In the genomic region with DNA sequence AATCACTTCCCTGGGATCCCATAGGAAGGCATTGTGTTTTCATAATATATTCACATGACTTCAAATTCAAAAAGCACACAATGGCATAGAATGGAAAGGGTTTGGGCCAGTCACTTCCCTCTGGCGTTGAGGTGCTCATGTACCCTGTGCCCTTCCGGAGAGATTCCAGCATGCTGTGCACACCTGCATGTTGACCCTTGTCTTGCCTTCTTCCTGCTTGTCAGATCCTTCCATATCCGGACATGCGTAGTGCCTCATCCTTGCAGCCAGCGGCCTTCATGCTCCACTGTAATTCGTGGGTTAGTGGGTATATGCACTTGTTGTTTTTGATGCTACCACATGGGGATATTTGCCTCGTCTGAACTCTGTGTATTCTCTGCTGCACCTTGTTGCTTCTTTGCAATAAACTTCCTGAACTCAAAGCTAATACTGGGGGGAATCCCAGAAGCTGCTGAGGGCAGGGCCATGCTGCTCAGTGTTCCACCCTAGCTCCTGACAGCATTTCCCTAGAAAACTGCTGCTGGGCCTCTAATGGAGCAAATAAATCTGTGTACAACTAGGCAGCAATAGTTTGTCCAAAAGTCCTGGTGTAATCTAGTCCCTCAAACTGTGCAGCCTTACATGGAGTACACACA, we compare ENCODE assay signal across 21 cellular contexts. TPM values are rescaled to one million over a fixed set of nuclear protein-coding genes. Genes with fewer than 3 reads are reported as not detected.
DNase-seq lines count a peak whose midpoint lies in the region; ATAC-seq, FAIRE-seq and TF ChIP-seq lines count a peak whose summit lies in the region.
"Had no signal": no experiment of that assay in that cellular context is flagged by ENCODE, and none has a peak within 500 bp of the region (broad histone marks: within the 10 kb centered on the region; RNA-seq: fewer than 3 reads in every experiment).

No MANE protein-coding gene starts in this region.

- no peaks in the 10 kb centered on the region for H3K9me3 Mint-ChIP-seq in osteocyte (ENCODE audit: unreplicated experiment)
- H3K9me3 Mint-ChIP-seq: activated CD4-positive, alpha-beta T cell treated with anti-CD3 and anti-CD28 coated beads, Interleukin-2, amount 10 ng/mL, durations not matched to agents 7 days and 5 days; activated T-helper 2 cell treated with anti-CD3 and anti-CD28 coated beads, Interferon-gamma antibody, Interleukin-2, Interleukin-4, amounts not matched to agents 10 μg/mL and 5 μg/mL and 100 μg/mL, durations not matched to agents 14 hours and 24 hours and 36 hours had no signal

- no peaks in the 10 kb centered on the region for H3K79me2 ChIP-seq in trophoblast cell (ENCODE audit: control insufficient read depth, insufficient read depth, low read length, poor library complexity)

- no peak overlapping the region for H3K27ac Mint-ChIP-seq in osteocyte (ENCODE audit: unreplicated experiment)
- H3K27ac Mint-ChIP-seq: activated CD4-positive, alpha-beta T cell treated with anti-CD3 and anti-CD28 coated beads, Interleukin-2, amount 10 ng/mL, durations not matched to agents 7 days and 5 days; activated T-helper 2 cell treated with anti-CD3 and anti-CD28 coated beads, Interferon-gamma antibody, Interleukin-2, Interleukin-4, amounts not matched to agents 10 μg/mL and 5 μg/mL and 100 μg/mL, durations not matched to agents 14 hours and 24 hours and 36 hours; B cell had no signal

- TF ChIP-seq CTCF in dorsolateral prefrontal cortex (IDR thresholded peaks at IDR 0.05 in 54 of 56, conservative IDR thresholded peaks at IDR 0.05 in 2 of 56; ENCODE audit: low read depth in 1 of 56, partially characterized antibody in 56 of 56), result no peak
- no peak for TF ChIP-seq CTCF in osteocyte (IDR thresholded peaks at IDR 0.05)

- H3K9ac ChIP-seq in trophoblast cell (ENCODE audit: low read length), result no peak overlapping the region

- no peak overlapping the region for H4K8ac ChIP-seq in trophoblast cell (ENCODE audit: low read depth, low read length)

- H2AFZ ChIP-seq in trophoblast cell (ENCODE audit: insufficient read depth, low read length, poor library complexity), result no peak overlapping the region

- peaks cover 0 to 3% of the 10 kb centered on the region in 2 experiments for H3K4me1 ChIP-seq in trophoblast cell (ENCODE audit: control insufficient read depth in 1 of 2, insufficient read depth in 2 of 2, low read length in 2 of 2)

- H3K27me3 ChIP-seq in dorsolateral prefrontal cortex (no peaks in the 10 kb centered on the region), trophoblast cell (ENCODE audit: insufficient read depth, low read length) (no peaks in the 10 kb centered on the region)
- H3K27me3 ChIP-seq: brain microvascular endothelial cell, vagina had no signal

- no peak overlapping the region for H3K23ac ChIP-seq in trophoblast cell (ENCODE audit: low read length)

- H3K27me3 Mint-ChIP-seq in osteocyte (ENCODE audit: unreplicated experiment), result no peaks in the 10 kb centered on the region
- H3K27me3 Mint-ChIP-seq: activated CD4-positive, alpha-beta T cell treated with anti-CD3 and anti-CD28 coated beads, Interleukin-2, amount 10 ng/mL, durations not matched to agents 7 days and 5 days; B cell had no signal

- no peak overlapping the region for H3K4ac ChIP-seq in trophoblast cell (ENCODE audit: low read depth, low read length)

- no peak for ATAC-seq in GM19452 (IDR thresholded peaks at IDR 0.05; ENCODE audit: unreplicated experiment)

- no peak for FAIRE-seq in GM12891 (lab: Jason Lieb, UNC)
- FAIRE-seq: A549, colon, endometrium had no signal

- no peak overlapping the region for H3K4me3 Mint-ChIP-seq in osteocyte (ENCODE audit: unreplicated experiment)
- H3K4me3 Mint-ChIP-seq: activated CD4-positive, alpha-beta T cell treated with anti-CD3 and anti-CD28 coated beads, Interleukin-2, amount 10 ng/mL, durations not matched to agents 7 days and 5 days; B cell had no signal

- H3K27ac ChIP-seq in dorsolateral prefrontal cortex, result peak overlapping the region in 32 of 59 donors; percentile 2 to 70 (median 46)
- no peak overlapping the region for H3K27ac ChIP-seq in trophoblast cell (ENCODE audit: low read depth, low read length)
- H3K27ac ChIP-seq: brain microvascular endothelial cell had no signal

- peaks cover 73% of the 10 kb centered on the region for H3K36me3 Mint-ChIP-seq in osteocyte (ENCODE audit: unreplicated experiment)

- H3K9me3 ChIP-seq in trophoblast cell (ENCODE audit: insufficient read depth, low read depth, low read length), result no peaks in the 10 kb centered on the region
- H3K9me3 ChIP-seq: A549, vagina had no signal

- no peak overlapping the region for H2BK12ac ChIP-seq in trophoblast cell (ENCODE audit: low read length)

- H3K14ac ChIP-seq in trophoblast cell (ENCODE audit: low read length), result no peak overlapping the region

- no peak overlapping the region for H3K4me2 ChIP-seq in trophoblast cell (ENCODE audit: low read length)
- H3K4me2 ChIP-seq: A549, smooth muscle cell had no signal

- H3K79me1 ChIP-seq in trophoblast cell (ENCODE audit: low read length), result no peaks in the 10 kb centered on the region

- H2BK5ac ChIP-seq in trophoblast cell (ENCODE audit: low read depth, low read length, poor library complexity), result no peak overlapping the region

- H4K12ac ChIP-seq in trophoblast cell (ENCODE audit: low read depth, low read length), result no peak overlapping the region

- no peak overlapping the region for H4K91ac ChIP-seq in trophoblast cell (ENCODE audit: low read depth, low read length)

- intact Hi-C loops in dorsolateral prefrontal cortex (cut with DNase I), result no loop called here

- peak; percentile 52 for DNase-seq in activated effector memory CD4-positive, alpha-beta T cell treated with anti-CD3 and anti-CD28 coated beads, Interleukin-2, amount 50 U/mL, for 16 hours
- no peak for DNase-seq in activated effector memory CD4-positive, alpha-beta T cell treated with Interleukin-2 at 50 U/mL for 16 hours
- no peak for DNase-seq in GM12891 (ENCODE audit: insufficient read length, low spot score)
- DNase-seq in dorsolateral prefrontal cortex, result no peak
- DNase-seq in osteocyte (ENCODE audit: extremely low spot score, unreplicated experiment), result peak; percentile 46
- DNase-seq in trophoblast cell, result no peak
- no peak for DNase-seq in middle frontal gyrus (ENCODE audit: extremely low spot score, low spot score)
- DNase-seq: activated CD4-positive, alpha-beta T cell treated with anti-CD3 and anti-CD28 coated beads, Interleukin-2, amount 10 ng/mL, durations not matched to agents 7 days and 5 days; brain microvascular endothelial cell; NCI-H1048; NCI-H187; NCI-H2171 treated with DMSO at 0.1 percent for 48 hours; NCI-H524 treated with DMSO at 0.1 percent for 48 hours had no signal

- H3K4me3 ChIP-seq in dorsolateral prefrontal cortex, result no peak overlapping the region
- no peak overlapping the region for H3K4me3 ChIP-seq in trophoblast cell (ENCODE audit: low read depth, low read length)
- H3K4me3 ChIP-seq: A549, smooth muscle cell, vagina had no signal

- H3K36me3 ChIP-seq in trophoblast cell (ENCODE audit: control insufficient read depth in 1 of 2, insufficient read depth in 2 of 2, low read length in 2 of 2), result peaks cover 58 to 78% of the 10 kb centered on the region in 2 experiments

- H2BK120ac ChIP-seq in trophoblast cell (ENCODE audit: insufficient read depth, low read length, poor library complexity), result no peak overlapping the region

- H3K18ac ChIP-seq in trophoblast cell (ENCODE audit: low read length), result no peak overlapping the region

- no CpG with 5 or more reads among the region's 7 CpGs for WGBS in trophoblast cell (ENCODE audit: extremely low coverage, insufficient coverage, insufficient read length)

- 0 out of 2 replicates have a peak, but pooled peaks have one; percentile 19 for TF ChIP-seq POLR2A in GM12891 (IDR thresholded peaks at IDR 0.05; ENCODE audit: low read depth, low read length)

- H2AK5ac ChIP-seq in trophoblast cell (ENCODE audit: low read length), result no peak overlapping the region

- H3K4me1 Mint-ChIP-seq in osteocyte (ENCODE audit: unreplicated experiment), result no peaks in the 10 kb centered on the region

TF ChIP-seq in GM12891, 5 proteins besides CTCF, POLR2A, EP300 and RAD21:
- TF ChIP-seq TAF1 (IDR thresholded peaks at IDR 0.05; ENCODE audit: low read depth, low read length) (no peak), PAX5 (IDR thresholded peaks at IDR 0.05; ENCODE audit: insufficient read depth, low read length, severe bottlenecking) (no peak), POU2F2 (IDR thresholded peaks at IDR 0.05; ENCODE audit: low read depth, low read length) (no peak), POLR2AphosphoS5 (IDR thresholded peaks at IDR 0.05; ENCODE audit: low read depth, low read length) (no peak), SPI1 (IDR thresholded peaks at IDR 0.05; ENCODE audit: low read depth, low read length) (no peak)

RNA-seq across cellular contexts. Expression of gene ANAPC7, which starts 59.5 kb away (rescaled TPM):
- 26.8 TPM for polyA plus RNA-seq in GM12891 (2012; ENCODE audit: low read depth, missing spikeins)
- total RNA-seq in dorsolateral prefrontal cortex (10 to 100 TPM; 47.0 to 86.9 (median 63.0) TPM), osteocyte (47.9 and 48.8 TPM in 2 replicates)
- polyA plus RNA-seq in trophoblast cell (2013), result 24.6 and 25.7 TPM in 2 replicates

Comparison
In these comparisons a context has a peak if more than half of its experiments do, and no peak if none do; other contexts are left out.
1. DNase-seq: peak in activated effector memory CD4-positive, alpha-beta T cell treated with anti-CD3 and anti-CD28 coated beads, Interleukin-2, amount 50 U/mL, for 16 hours (single experiment) and osteocyte (single experiment); none in activated effector memory CD4-positive, alpha-beta T cell treated with Interleukin-2 at 50 U/mL for 16 hours (single experiment), GM12891 (single experiment), dorsolateral prefrontal cortex (0 of 10), trophoblast cell (0 of 2) and middle frontal gyrus (single experiment).